ENCODE assay signal across 8 cellular contexts in the genomic region with DNA sequence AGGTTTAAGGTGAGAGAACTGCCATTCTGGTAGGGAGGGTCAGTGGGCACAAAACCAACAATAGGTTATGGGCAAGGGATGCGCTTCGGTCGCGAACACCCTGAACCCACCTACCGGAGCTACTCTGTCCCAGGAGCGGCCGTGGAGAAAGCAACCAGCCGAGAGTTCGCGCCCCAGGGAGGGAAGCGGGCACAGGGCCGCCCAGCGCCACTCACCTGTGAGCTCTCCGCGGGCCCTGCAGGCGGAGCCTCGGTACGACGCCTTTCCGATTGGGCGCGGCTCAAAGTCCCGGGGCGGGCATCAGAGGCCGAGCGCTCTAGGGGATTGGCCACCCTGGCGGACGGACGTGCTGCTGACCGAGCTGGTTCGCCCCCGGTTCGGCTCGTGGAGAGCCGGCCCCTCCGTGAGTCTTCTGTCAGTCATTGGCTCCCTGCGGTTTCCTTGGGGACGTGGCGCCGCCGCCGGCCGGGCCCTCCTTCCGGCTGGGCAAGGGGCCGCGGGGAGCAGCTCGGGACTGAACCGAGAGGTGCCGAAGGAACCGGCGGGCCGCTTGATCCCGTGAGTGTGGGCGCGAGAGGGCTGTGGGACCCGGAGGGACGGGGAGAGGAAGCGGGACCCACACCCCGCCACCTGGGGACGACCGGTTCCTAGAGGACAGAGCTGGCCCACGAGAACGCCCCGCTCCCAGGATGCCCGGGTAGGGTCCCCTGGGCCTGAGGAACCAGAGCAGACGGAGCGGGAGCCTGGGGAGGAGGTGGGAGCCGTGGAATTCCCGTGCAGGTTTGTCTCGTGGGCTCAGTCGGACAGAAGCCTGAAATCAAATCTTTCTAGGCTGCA. TPM values are rescaled to one million over a fixed set of nuclear protein-coding genes. Genes with fewer than 3 reads are reported as not detected.
DNase-seq lines count a peak whose midpoint lies in the region; ATAC-seq, FAIRE-seq and TF ChIP-seq lines count a peak whose summit lies in the region.

TSS of gene ENTPD7 (plus strand) at position 479 of the 837 bp plus-strand sequence. CDS start 448 bp downstream, outside the sequence.

- H3K4me3 ChIP-seq in ACC112 (ENCODE audit: low read depth, low read length) (peak within 1 kb of the TSS; percentile 84), WERI-Rb-1 (ENCODE audit: low read depth, low read length) (peak within 1 kb of the TSS; percentile 96), cardiac fibroblast (replicated peaks in 1 of 2; ENCODE audit: low read depth in 2 of 2, low read length in 2 of 2) (peak within 1 kb of the TSS; percentile 89 to 91), small intestine (ENCODE audit: low read depth in 1 of 2, low read length in 2 of 2) (peak within 1 kb of the TSS; percentile 68 to 88)

- H2AFZ ChIP-seq in ACC112 (ENCODE audit: low read length, unreplicated experiment) = peak within 1 kb of the TSS; percentile 76

- no peaks in the 10 kb centered on the region for H3K9me3 ChIP-seq in WERI-Rb-1 (ENCODE audit: severe bottlenecking)
- no peaks in the 10 kb centered on the region for H3K9me3 ChIP-seq in small intestine (ENCODE audit: control insufficient read depth, low read depth)

- TF ChIP-seq CTCF in WERI-Rb-1 (IDR thresholded peaks at IDR 0.05; ENCODE audit: low read depth, low read length) (no peak), cardiac fibroblast (IDR thresholded peaks at IDR 0.05; ENCODE audit: low read depth, low read length) (peak; percentile 33)

- DNase-seq in NCI-H2196 treated with DMSO at 0.1 percent for 48 hours (lab: John Stamatoyannopoulos, UW; ENCODE audit: unreplicated experiment) (peak; percentile 86), WERI-Rb-1 (peak; percentile 97), cardiac fibroblast (ENCODE audit: low read depth in 2 of 2) (peak; percentile 95 to 96), iPS-NIHi11 (ENCODE audit: low spot score) (peak; percentile 100), small intestine (peak; percentile 98)

- H3K27me3 ChIP-seq in ACC112 (ENCODE audit: insufficient read depth, low read length) (no peaks in the 10 kb centered on the region), WERI-Rb-1 (ENCODE audit: insufficient read depth, low read depth, severe bottlenecking) (no peaks in the 10 kb centered on the region), small intestine (ENCODE audit: control insufficient read depth in 2 of 2, insufficient read depth in 2 of 2, low read length in 2 of 2) (no peaks in the 10 kb centered on the region)

- H3K27ac ChIP-seq in ACC112 (ENCODE audit: low read depth, low read length) (peak within 1 kb of the TSS; percentile 92), WERI-Rb-1 (peak within 1 kb of the TSS; percentile 66), small intestine (ENCODE audit: low read depth in 1 of 2, low read length in 1 of 2) (peak within 1 kb of the TSS; percentile 86 to 92)

- H3K79me2 ChIP-seq in ACC112 (ENCODE audit: control insufficient read depth, insufficient read depth, low read length, unreplicated experiment) = peaks cover 36% of the 10 kb centered on the region

- H3K36me3 ChIP-seq in ACC112 (ENCODE audit: insufficient read depth, low read length) (0 out of 2 replicates have a peak, but pooled peaks cover 4% of the 10 kb centered on the region), WERI-Rb-1 (peaks cover 12% of the 10 kb centered on the region), small intestine (ENCODE audit: control insufficient read depth in 2 of 2, insufficient read depth in 2 of 2, low read length in 2 of 2) (peaks cover 0 to 3% of the 10 kb centered on the region in 2 donors)

- H3K4me1 ChIP-seq in ACC112 (ENCODE audit: control insufficient read depth, insufficient read depth, low read length, unreplicated experiment) = peaks cover 24% of the 10 kb centered on the region
- H3K4me1 ChIP-seq in small intestine (ENCODE audit: control insufficient read depth in 2 of 2, insufficient read depth in 1 of 2, low read depth in 1 of 2, low read length in 1 of 2) = peaks cover 3 to 4% of the 10 kb centered on the region in 2 donors

- ATAC-seq in GM18873 (IDR thresholded peaks at IDR 0.05; ENCODE audit: low FRiP score, unreplicated experiment) = peak; percentile 99
- peak; percentile 99 for ATAC-seq in HG03135 (IDR thresholded peaks at IDR 0.05; ENCODE audit: unreplicated experiment)

- WGBS in small intestine, 3 donors = 0 to 1% (median 1%) methylated on average over 62 to 71 of the region's 71 CpGs

- no peak for FAIRE-seq in small intestine (lab: Jason Lieb, UNC)

RNA-seq across cellular contexts. Expression of gene ENTPD7, which starts in this region (rescaled TPM):
- 1 to 10 TPM; 7.3 to 9.5 (median 9.2) TPM for polyA plus RNA-seq in small intestine

Comparison
In these comparisons a context has a peak if more than half of its experiments do, and no peak if none do; other contexts are left out.
1. Peak in every context shown above with its lines: DNase-seq, ATAC-seq, H3K4me3 ChIP-seq and H3K27ac ChIP-seq.